In genomic region chr11:61828379-61828628, GRCh38 we compare ENCODE assay signal across 8 cellular contexts. TPM values are rescaled to one million over a fixed set of nuclear protein-coding genes. Genes with fewer than 3 reads are reported as not detected.
DNase-seq lines count a peak whose midpoint lies in the region; ATAC-seq and TF ChIP-seq lines count a peak whose summit lies in the region.

No MANE protein-coding gene starts in this region.

- H3K27me3 ChIP-seq in colonic mucosa, result peaks cover 37% of the 10 kb centered on the region

- no peaks in the 10 kb centered on the region for H3K9me3 Mint-ChIP-seq in natural killer cell treated with Interleukin-12 subunit alpha and Interleukin-12 subunit beta and Interleukin-15 and Interleukin-18, amount 100 ng/mL, for 72 hours

- DNase-seq in colonic mucosa, result no peak
- DNase-seq in natural killer cell treated with Interleukin-12 subunit alpha and Interleukin-12 subunit beta and Interleukin-15 and Interleukin-18, amount 100 ng/mL, for 72 hours (ENCODE audit: low spot score), result no peak
- no peak for DNase-seq in NOMO-1 (lab: John Stamatoyannopoulos, UW; ENCODE audit: unreplicated experiment in 2 of 2)
- DNase-seq in HCEC 1CT, result no peak

- H3K27ac Mint-ChIP-seq in natural killer cell treated with Interleukin-12 subunit alpha and Interleukin-12 subunit beta and Interleukin-15 and Interleukin-18, amount 100 ng/mL, for 72 hours, result peak overlapping the region; percentile 51 to 87

- intact Hi-C loops in colonic mucosa (cut with DNase I), result no loop called here

- peak overlapping the region; percentile 46 to 67 for H3K9ac ChIP-seq in colonic mucosa (ENCODE audit: low read depth in 2 of 2, low read length in 2 of 2)

- H3K27me3 Mint-ChIP-seq in natural killer cell treated with Interleukin-12 subunit alpha and Interleukin-12 subunit beta and Interleukin-15 and Interleukin-18, amount 100 ng/mL, for 72 hours, result no peaks in the 10 kb centered on the region

- H3K36me3 Mint-ChIP-seq in natural killer cell treated with Interleukin-12 subunit alpha and Interleukin-12 subunit beta and Interleukin-15 and Interleukin-18, amount 100 ng/mL, for 72 hours, result no peaks in the 10 kb centered on the region

- ATAC-seq in HG03457 (IDR thresholded peaks at IDR 0.05; ENCODE audit: unreplicated experiment) (peak; percentile 3), HG02798 (IDR thresholded peaks at IDR 0.05; ENCODE audit: poor library complexity, unreplicated experiment) (no peak), HG03460 (IDR thresholded peaks at IDR 0.05; ENCODE audit: unreplicated experiment) (no peak)
- ATAC-seq in natural killer cell treated with Interleukin-12 subunit alpha and Interleukin-12 subunit beta and Interleukin-15 and Interleukin-18, amount 100 ng/mL, for 72 hours, result no peak

- H3K4me1 Mint-ChIP-seq in natural killer cell treated with Interleukin-12 subunit alpha and Interleukin-12 subunit beta and Interleukin-15 and Interleukin-18, amount 100 ng/mL, for 72 hours (ENCODE audit: low read depth in 2 of 2), result peaks cover 23 to 43% of the 10 kb centered on the region in 2 donors

- H3K9me3 ChIP-seq in colonic mucosa, result no peaks in the 10 kb centered on the region

- H3K4me3 ChIP-seq in colonic mucosa, result peak overlapping the region; percentile 50

- H3K4me3 Mint-ChIP-seq in natural killer cell treated with Interleukin-12 subunit alpha and Interleukin-12 subunit beta and Interleukin-15 and Interleukin-18, amount 100 ng/mL, for 72 hours, result peak overlapping the region; percentile 82

- H3K4me1 ChIP-seq in colonic mucosa, result no peaks in the 10 kb centered on the region

- TF ChIP-seq CTCF in C4-2B (conservative IDR thresholded peaks at IDR 0.05) (no peak), colonic mucosa (IDR thresholded peaks at IDR 0.05) (no peak)

- H3K36me3 ChIP-seq in colonic mucosa, result no peaks in the 10 kb centered on the region

- H3K27ac ChIP-seq in C4-2B (peak overlapping the region; percentile 99), colonic mucosa (peak overlapping the region; percentile 60)

RNA-seq across cellular contexts. Expression of gene FADS2, which starts 0.2 kb away (rescaled TPM):
- total RNA-seq in colonic mucosa, result 10 to 100 TPM; 13.9 to 38.6 TPM
- total RNA-seq in natural killer cell treated with Interleukin-12 subunit alpha and Interleukin-12 subunit beta and Interleukin-15 and Interleukin-18, amount 100 ng/mL, for 72 hours, result 10 to 100 TPM; 69.1 to 90.1 TPM

RNA-seq across cellular contexts. Expression of gene FADS1, which starts 11.5 kb away (rescaled TPM):
- total RNA-seq in colonic mucosa, result 10 to 100 TPM in 1 of 2 donors, 1 to 10 TPM in 1; 6.9 to 17.4 TPM
- total RNA-seq in natural killer cell treated with Interleukin-12 subunit alpha and Interleukin-12 subunit beta and Interleukin-15 and Interleukin-18, amount 100 ng/mL, for 72 hours, result 10 to 100 TPM; 50.4 to 56.5 TPM

RNA-seq across cellular contexts. Expression of gene FEN1, which starts 35.6 kb away (rescaled TPM):
- total RNA-seq in colonic mucosa, result 10 to 100 TPM; 14.4 to 67.9 TPM
- 100 to 1,000 TPM in 1 of 2 donors, 10 to 100 TPM in 1; 75.8 to 155 TPM for total RNA-seq in natural killer cell treated with Interleukin-12 subunit alpha and Interleukin-12 subunit beta and Interleukin-15 and Interleukin-18, amount 100 ng/mL, for 72 hours

RNA-seq across cellular contexts. Expression of gene TMEM258, which starts 35.9 kb away (rescaled TPM):
- total RNA-seq in colonic mucosa, result 100 to 1,000 TPM; 119 to 149 TPM
- 100 to 1,000 TPM; 119 to 133 TPM for total RNA-seq in natural killer cell treated with Interleukin-12 subunit alpha and Interleukin-12 subunit beta and Interleukin-15 and Interleukin-18, amount 100 ng/mL, for 72 hours
